Comparison of ENCODE assay signal across 9 cellular contexts in the genomic region with DNA sequence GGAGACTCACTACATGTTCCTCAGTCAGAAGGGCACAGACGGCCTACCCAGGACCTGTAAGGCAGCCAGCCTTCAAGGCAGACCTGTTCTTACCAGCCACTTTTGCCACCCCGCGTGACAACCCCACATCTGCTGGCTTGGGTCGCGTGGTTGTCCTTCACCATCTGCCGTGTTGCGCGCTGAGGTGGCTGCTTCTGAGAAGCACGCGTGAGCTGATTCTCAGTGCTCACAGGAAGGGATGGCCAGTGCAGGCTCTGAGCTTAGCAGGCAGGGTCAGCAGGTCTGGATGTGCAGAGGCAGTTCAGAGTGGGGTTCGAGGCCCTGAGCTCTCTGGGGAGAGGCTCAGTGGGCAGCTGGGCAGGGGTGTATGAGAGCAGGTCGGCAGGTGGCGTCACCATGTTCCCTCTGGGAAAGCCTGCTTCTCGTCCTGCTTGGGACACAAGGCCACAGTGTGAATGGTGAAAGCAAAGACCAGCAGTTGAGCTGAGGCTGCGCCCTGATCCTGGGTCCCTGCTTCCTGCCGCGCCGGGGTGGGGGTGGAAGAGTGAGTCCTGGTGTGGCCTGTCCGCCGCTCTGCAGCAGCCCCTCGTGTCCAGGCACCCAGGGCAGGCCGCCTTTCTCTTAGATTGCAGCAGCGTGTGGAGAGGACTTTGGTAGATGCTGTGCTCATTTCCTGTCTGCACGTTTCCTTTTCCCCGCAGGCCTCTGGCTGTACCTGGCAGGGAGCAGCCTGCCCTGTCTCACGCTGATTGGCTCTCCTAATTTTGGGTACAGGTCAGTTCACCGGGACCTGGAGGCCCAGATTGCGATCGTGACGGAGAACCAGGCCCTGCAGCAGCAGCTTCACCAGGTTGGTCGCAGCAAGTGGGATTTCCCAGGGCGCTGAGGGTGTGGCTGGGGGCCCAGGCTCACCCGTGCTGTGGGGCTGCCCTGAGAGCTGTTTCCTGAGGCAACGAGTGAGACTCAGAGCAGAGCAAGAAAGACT. TPM values are rescaled to one million over a fixed set of nuclear protein-coding genes. Genes with fewer than 3 reads are reported as not detected.
DNase-seq lines count a peak whose midpoint lies in the region; ATAC-seq and TF ChIP-seq lines count a peak whose summit lies in the region.
"Had no signal": no experiment of that assay in that cellular context is flagged by ENCODE, and none has a peak within 500 bp of the region (broad histone marks: within the 10 kb centered on the region; RNA-seq: fewer than 3 reads in every experiment).

No MANE protein-coding gene starts in this region.

- H3K9me2 ChIP-seq in GM23338 (ENCODE audit: insufficient read depth), result no peaks in the 10 kb centered on the region

- peak overlapping the region; percentile 86 for H3K27ac Mint-ChIP-seq in GM23338

- intact Hi-C loops in esophagus squamous epithelium (cut with DNase I), result loop anchor here (5.0 kb wide), 1 partner anchor 52 kb away; a partner anchor contains a TSS

- peaks cover 11% of the 10 kb centered on the region for H4K20me1 ChIP-seq in GM23338 (replicated peaks; ENCODE audit: insufficient read depth)

- peaks cover 8% of the 10 kb centered on the region for H3K36me3 ChIP-seq in GM23338 (ENCODE audit: insufficient read depth)
- peaks cover 1 to 74% (median 3%) of the 10 kb centered on the region in 3 donors for H3K36me3 ChIP-seq in esophagus squamous epithelium

- 77 to 83% methylated on average over 6 to 10 of the region's 34 CpGs for WGBS in esophagus squamous epithelium, 2 donors

- peak overlapping the region; percentile 72 for H3K27ac ChIP-seq in GM23338 (ENCODE audit: low read depth)
- peak overlapping the region; percentile 17 to 94 (median 72) for H3K27ac ChIP-seq in esophagus squamous epithelium

- H3K4me3 Mint-ChIP-seq in GM23338, result no peak overlapping the region

- no peak for DNase-seq in GM23338 (ENCODE audit: low spot score)
- peak; percentile 66 for DNase-seq in activated CD8-positive, alpha-beta memory T cell treated with anti-CD3 and anti-CD28 coated beads, Interleukin-2, amount 50 U/mL, for 48 hours
- no peak for DNase-seq in esophagus squamous epithelium (lab: John Stamatoyannopoulos, UW)
- peak; percentile 9 to 24 for DNase-seq in stimulated activated CD4-positive, alpha-beta T cell treated with anti-CD3 and anti-CD28 coated beads, Interleukin-1b, Interleukin-23, amount 100 ng/mL, for 1 hour (ENCODE audit: low read depth in 2 of 2)
- DNase-seq in GM10266 (ENCODE audit: extremely low spot score), result no peak
- DNase-seq in midbrain (lab: John Stamatoyannopoulos, UW), result no peak
- no peak for DNase-seq in NCI-H2227 (lab: John Stamatoyannopoulos, UW; ENCODE audit: unreplicated experiment)
- DNase-seq: NCI-H2171 had no signal

- H2AFZ ChIP-seq in GM23338, result no peak overlapping the region

- H3K4me3 ChIP-seq in GM23338, result no peak overlapping the region
- no peak overlapping the region for H3K4me3 ChIP-seq in esophagus squamous epithelium

- no peaks in the 10 kb centered on the region for H3K9me3 ChIP-seq in esophagus squamous epithelium

- TF ChIP-seq CTCF in GM23338 (conservative IDR thresholded peaks at IDR 0.05; ENCODE audit: low read depth in 2 of 2), result peak in 1 of 2 experiments; percentile 10; a peak in 1 of 4 replicates
- no peak for TF ChIP-seq CTCF in esophagus squamous epithelium (IDR thresholded peaks at IDR 0.05)
- TF ChIP-seq CTCF in GM10266 (IDR thresholded peaks at IDR 0.05; ENCODE audit: control insufficient read depth, insufficient read depth, low read depth, missing control alignments), result no peak

- peaks cover 51% of the 10 kb centered on the region for H3K79me2 ChIP-seq in GM23338 (replicated peaks; ENCODE audit: insufficient read depth)

- H3K4me1 ChIP-seq in GM23338 (ENCODE audit: insufficient read depth), result no peaks in the 10 kb centered on the region; the same call in 1 of the 2 replicates
- peaks cover 10 to 85% (median 52%) of the 10 kb centered on the region in 3 donors for H3K4me1 ChIP-seq in esophagus squamous epithelium

- no peak for ATAC-seq in GM23338
- no peak for ATAC-seq in GM21528 (IDR thresholded peaks at IDR 0.05; ENCODE audit: low FRiP score, unreplicated experiment)

- H3K9me3 Mint-ChIP-seq in GM23338, result no peaks in the 10 kb centered on the region

- peaks cover 19% of the 10 kb centered on the region for H3K4me1 Mint-ChIP-seq in GM23338

- TF ChIP-seq POLR2A in esophagus squamous epithelium (IDR thresholded peaks at IDR 0.05), result no peak

- H3K36me3 Mint-ChIP-seq in GM23338 (ENCODE audit: low read depth), result peaks cover 42% of the 10 kb centered on the region

- H3K27me3 Mint-ChIP-seq in GM23338 (ENCODE audit: insufficient read depth, low read depth, poor library complexity), result peaks cover 11% of the 10 kb centered on the region

- H3F3A ChIP-seq in GM23338 (replicated peaks; ENCODE audit: low read depth), result peaks cover 12% of the 10 kb centered on the region; the same call in 1 of the 2 replicates

- H3K4me2 ChIP-seq in GM23338, result no peak overlapping the region

- H3K27me3 ChIP-seq in GM23338 (ENCODE audit: insufficient read depth) (no peaks in the 10 kb centered on the region), esophagus squamous epithelium (no peaks in the 10 kb centered on the region)

TF ChIP-seq in GM23338, 12 proteins besides CTCF, POLR2A, EP300 and RAD21:
- TF ChIP-seq JUNB (IDR thresholded peaks at IDR 0.05; ENCODE audit: unreplicated experiment), result no peak
- TF ChIP-seq STAT1 (IDR thresholded peaks at IDR 0.05; ENCODE audit: unreplicated experiment), result no peak
- TF ChIP-seq, protein P1, sequence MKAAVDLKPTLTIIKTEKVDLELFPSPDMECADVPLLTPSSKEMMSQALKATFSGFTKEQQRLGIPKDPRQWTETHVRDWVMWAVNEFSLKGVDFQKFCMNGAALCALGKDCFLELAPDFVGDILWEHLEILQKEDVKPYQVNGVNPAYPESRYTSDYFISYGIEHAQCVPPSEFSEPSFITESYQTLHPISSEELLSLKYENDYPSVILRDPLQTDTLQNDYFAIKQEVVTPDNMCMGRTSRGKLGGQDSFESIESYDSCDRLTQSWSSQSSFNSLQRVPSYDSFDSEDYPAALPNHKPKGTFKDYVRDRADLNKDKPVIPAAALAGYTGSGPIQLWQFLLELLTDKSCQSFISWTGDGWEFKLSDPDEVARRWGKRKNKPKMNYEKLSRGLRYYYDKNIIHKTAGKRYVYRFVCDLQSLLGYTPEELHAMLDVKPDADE (IDR thresholded peaks at IDR 0.05), result no peak
- TF ChIP-seq EZH2 (IDR thresholded peaks at IDR 0.05; ENCODE audit: low read depth, unreplicated experiment), result no peak

RNA-seq across cellular contexts. Expression of a gene that starts 36.0 kb away (rescaled TPM):
- 65.8 and 67.1 TPM in 2 replicates for total RNA-seq in GM23338 (2014; rRNA removed; shearing (Covaris generic))
- 42.5 and 43.9 TPM in 2 replicates for polyA plus RNA-seq in GM23338 (2016; fragmentation: Nextera tagmentation; extraction: Ambion mirVana)
- total RNA-seq in esophagus squamous epithelium, result 10 to 100 TPM; 18.6 to 32.4 (median 23.0) TPM

RNA-seq across cellular contexts. Expression of a gene that starts 54.6 kb away (rescaled TPM):
- total RNA-seq in GM23338 (2014; rRNA removed; shearing (Covaris generic)), result 25.1 and 32.9 TPM in 2 replicates
- 13.2 TPM in 2 replicates for polyA plus RNA-seq in GM23338 (2016; fragmentation: Nextera tagmentation; extraction: Ambion mirVana)
- total RNA-seq in esophagus squamous epithelium, result 10 to 100 TPM in 3 of 4 donors, 1 to 10 TPM in 1; 6.3 to 23.1 (median 17.1) TPM

Comparison
In these comparisons a context has a peak if more than half of its experiments do, and no peak if none do; other contexts are left out.
1. DNase-seq: peak in activated CD8-positive, alpha-beta memory T cell treated with anti-CD3 and anti-CD28 coated beads, Interleukin-2, amount 50 U/mL, for 48 hours (single experiment) and stimulated activated CD4-positive, alpha-beta T cell treated with anti-CD3 and anti-CD28 coated beads, Interleukin-1b, Interleukin-23, amount 100 ng/mL, for 1 hour (2 of 2); none in GM23338 (single experiment), esophagus squamous epithelium (single experiment), GM10266 (single experiment), midbrain (single experiment) and NCI-H2227 (single experiment).